In the genomic region with DNA sequence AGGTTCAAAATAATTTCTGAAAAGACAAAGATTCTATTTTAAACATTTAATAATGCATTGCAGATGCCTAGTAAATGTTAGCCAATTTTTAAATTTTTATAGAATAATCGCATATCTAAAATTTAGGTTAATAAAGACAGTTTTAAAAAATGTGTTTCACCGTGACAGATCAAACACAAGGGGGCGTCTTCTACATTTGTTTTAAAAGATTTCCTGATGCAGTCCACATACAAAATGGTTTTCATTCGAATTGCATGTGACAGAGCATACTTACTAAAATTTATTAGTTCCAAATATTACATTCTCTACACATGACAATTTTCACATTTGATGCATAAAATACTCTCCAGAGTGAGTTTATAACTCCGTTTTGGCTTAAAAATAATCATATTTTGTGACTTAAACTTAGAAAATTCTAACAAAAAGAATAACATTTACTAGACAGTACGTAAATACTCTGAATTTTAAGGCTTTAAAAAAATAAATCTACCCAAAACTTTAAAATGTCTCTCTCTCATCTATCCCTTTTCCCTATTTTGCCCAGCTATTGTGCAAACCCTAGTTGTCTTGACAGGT, we compare ENCODE assay signal across 8 cellular contexts.
A peak's percentile ranks its signal among the peaks of the same experiment; 100 is the strongest.
DNase-seq lines count a peak whose midpoint lies in the region; ATAC-seq and TF ChIP-seq lines count a peak whose summit lies in the region.
"Had no signal": no experiment of that assay in that cellular context is flagged by ENCODE, and none has a peak within 500 bp of the region (broad histone marks: within the 10 kb centered on the region; RNA-seq: fewer than 3 reads in every experiment).

No MANE protein-coding gene starts in this region.

- no peaks in the 10 kb centered on the region for H3F3A ChIP-seq in OCI-LY1 (ENCODE audit: insufficient read depth, low read length)

- no peak for ATAC-seq in GM18520 (IDR thresholded peaks at IDR 0.05; ENCODE audit: unreplicated experiment)
- ATAC-seq in HG03520 (IDR thresholded peaks at IDR 0.05; ENCODE audit: unreplicated experiment), result no peak

- peak; percentile 43; the same call in 1 of the 2 replicates for TF ChIP-seq CTCF in OCI-LY1 (IDR thresholded peaks at IDR 0.05; ENCODE audit: low read length)
- TF ChIP-seq CTCF in epithelial cell of esophagus (IDR thresholded peaks at IDR 0.05; ENCODE audit: insufficient read depth, low read depth, low read length, missing control alignments), result peak; percentile 49
- TF ChIP-seq CTCF in retinal pigment epithelial cell (conservative IDR thresholded peaks at IDR 0.05; ENCODE audit: low read depth, low read length), result peak; percentile 62

- H2AFZ ChIP-seq in OCI-LY1 (ENCODE audit: low read length), result no peak overlapping the region

- no peaks in the 10 kb centered on the region for H3K9me3 ChIP-seq in HAP-1
- no peaks in the 10 kb centered on the region for H3K9me3 ChIP-seq in OCI-LY1 (ENCODE audit: low read length)
- H3K9me3 ChIP-seq: SJSA1 had no signal

- H3K4me3 ChIP-seq in HAP-1 (no peak overlapping the region), OCI-LY1 (ENCODE audit: low read depth, low read length, poor library complexity, severe bottlenecking) (no peak overlapping the region), epithelial cell of esophagus (ENCODE audit: low read length) (no peak overlapping the region), retinal pigment epithelial cell (ENCODE audit: low read length) (no peak overlapping the region)
- H3K4me3 ChIP-seq: SJSA1 had no signal

- in situ Hi-C loops in HAP-1 (cut with MboI; ENCODE audit: low sequenced_read_pairs), result no loop called here

- H3K9me2 ChIP-seq in OCI-LY1 (ENCODE audit: low read depth, low read length), result no peaks in the 10 kb centered on the region

- H3K4me2 ChIP-seq in OCI-LY1 (ENCODE audit: low read length), result no peak overlapping the region

- H3K79me2 ChIP-seq in OCI-LY1 (ENCODE audit: insufficient read depth, low read length), result no peaks in the 10 kb centered on the region

- H3K27me3 ChIP-seq in HAP-1 (ENCODE audit: low read depth), result no peaks in the 10 kb centered on the region
- H3K27me3 ChIP-seq in OCI-LY1 (ENCODE audit: insufficient read depth, low read length), result no peaks in the 10 kb centered on the region
- H3K27me3 ChIP-seq: SJSA1 had no signal

- H3K36me3 ChIP-seq in HAP-1 (replicated peaks) (no peaks in the 10 kb centered on the region), OCI-LY1 (ENCODE audit: insufficient read depth, low read length) (no peaks in the 10 kb centered on the region)
- H3K36me3 ChIP-seq: SJSA1 had no signal

- DNase-seq in HAP-1 (ENCODE audit: low spot score in 2 of 2), result peak; percentile 10 to 17
- DNase-seq in epithelial cell of esophagus (ENCODE audit: low read depth), result peak; percentile 58
- DNase-seq in retinal pigment epithelial cell (ENCODE audit: low read depth), result no peak
- DNase-seq in DMS79 (lab: John Stamatoyannopoulos, UW), result no peak

- H4K20me1 ChIP-seq in OCI-LY1 (ENCODE audit: insufficient read depth, low read length), result no peaks in the 10 kb centered on the region

- no peak overlapping the region for H3K27ac ChIP-seq in OCI-LY1 (ENCODE audit: low read depth, low read length, poor library complexity, severe bottlenecking)
- H3K27ac ChIP-seq: SJSA1 had no signal

- H3K9ac ChIP-seq in OCI-LY1 (ENCODE audit: low read length), result no peak overlapping the region

- H3K4me1 ChIP-seq in HAP-1 (no peaks in the 10 kb centered on the region), OCI-LY1 (ENCODE audit: insufficient read depth, low read length, severe bottlenecking) (no peaks in the 10 kb centered on the region)

Comparison
In these comparisons a context has a peak if more than half of its experiments do, and no peak if none do; other contexts are left out.
1. DNase-seq: peak in HAP-1 (2 of 2) and epithelial cell of esophagus (single experiment); none in retinal pigment epithelial cell (single experiment) and DMS79 (single experiment).
2. Peak in every context shown above with its lines, with median percentiles within 50 percentile points of each other: CTCF ChIP-seq.